Comparison of ENCODE assay signal across 37 cellular contexts in genomic region chr20:64182146-64182865, GRCh38. TPM values are rescaled to one million over a fixed set of nuclear protein-coding genes. Genes with fewer than 3 reads are reported as not detected.
"Had no signal": no experiment of that assay in that cellular context is flagged by ENCODE, and none has a peak within 500 bp of the region (broad histone marks: within the 10 kb centered on the region; RNA-seq: fewer than 3 reads in every experiment).

No MANE protein-coding gene starts in this region.

- H3K9ac ChIP-seq: neural progenitor cell had no signal

- H3K27ac ChIP-seq: colonic mucosa, epithelial cell of prostate, gastrocnemius medialis, heart left ventricle, neural progenitor cell, ovary, psoas muscle, sigmoid colon, spleen, testis, tibial artery had no signal

- ATAC-seq: esophagus mucosa; gastrocnemius medialis; heart left ventricle; left colon; left ventricle myocardium superior; mucosa of descending colon; psoas muscle; right cardiac atrium; stimulated activated memory B cell treated with anti-CD40 and anti-IgM and Interleukin-4, amounts not matched to agents 10 μg/mL and 1 μg/mL and 100 μg/mL, for 72 hours; stimulated activated naive CD8-positive, alpha-beta T cell treated with anti-CD3 and anti-CD28 coated beads, Interleukin-15, Interleukin-2, amounts not matched to agents 100 U/mL and 50 U/mL, for 24 hours had no signal

- H3K4me3 Mint-ChIP-seq: dendritic cell treated with granulocyte-macrophage colony-stimulating factor and Interleukin-4, amounts not matched to agents 40 ng/mL and 50 ng/mL, for 4 days; endodermal cell; mesothelial cell of epicardium; naive B cell; nephron; neural progenitor cell; stimulated activated memory B cell treated with anti-CD40 and anti-IgM and Interleukin-4, amounts not matched to agents 10 μg/mL and 1 μg/mL and 100 μg/mL, for 72 hours; type B pancreatic cell had no signal

- H3K4me2 ChIP-seq: neural progenitor cell had no signal

- H3K4me1 Mint-ChIP-seq: endodermal cell, mesothelial cell of epicardium, nephron had no signal

- H3K36me3 ChIP-seq: colonic mucosa, gastrocnemius medialis, heart left ventricle, neural progenitor cell, ovary, sigmoid colon, spleen, tibial artery had no signal

- H3K36me3 Mint-ChIP-seq: mesothelial cell of epicardium; naive B cell; stimulated activated memory B cell treated with anti-CD40 and anti-IgM and Interleukin-4, amounts not matched to agents 10 μg/mL and 1 μg/mL and 100 μg/mL, for 72 hours; type B pancreatic cell had no signal

- DNase-seq: colonic mucosa; effector CD8-positive, alpha-beta T cell; endodermal cell; foreskin fibroblast; gastrocnemius medialis; heart left ventricle; hippocampal formation; kidney glomerular epithelial cell; left colon; left ventricle myocardium superior; mesenchymal stem cell; mucosa of descending colon; naive B cell; nucleus accumbens; ovary; psoas muscle; sigmoid colon; spleen; stimulated activated CD4-positive, alpha-beta T cell treated with anti-CD3 and anti-CD28 coated beads, Interleukin-4, amount 100 ng/mL, for 4 hours; stimulated activated naive CD8-positive, alpha-beta T cell treated with anti-CD3 and anti-CD28 coated beads, Interleukin-15, Interleukin-2, amounts not matched to agents 100 U/mL and 50 U/mL, for 24 hours; substantia nigra; testis; tibial artery had no signal

- H3K4me3 ChIP-seq: colonic mucosa, gastrocnemius medialis, heart left ventricle, lung, mucosa of descending colon, neural progenitor cell, ovary, psoas muscle, sigmoid colon, spleen, testis, tibial artery had no signal

- H3K4me1 ChIP-seq: colonic mucosa, gastrocnemius medialis, heart left ventricle, psoas muscle, sigmoid colon, spleen, testis, tibial artery had no signal

- H3K9me3 ChIP-seq: colonic mucosa, gastrocnemius medialis, heart left ventricle, mucosa of descending colon, ovary, psoas muscle, sigmoid colon, testis, tibial artery had no signal

- H3K27ac Mint-ChIP-seq: dendritic cell treated with granulocyte-macrophage colony-stimulating factor and Interleukin-4, amounts not matched to agents 40 ng/mL and 50 ng/mL, for 4 days; endodermal cell; mesothelial cell of epicardium; nephron; neural progenitor cell; stimulated activated memory B cell treated with anti-CD40 and anti-IgM and Interleukin-4, amounts not matched to agents 10 μg/mL and 1 μg/mL and 100 μg/mL, for 72 hours; type B pancreatic cell had no signal

- H2AFZ ChIP-seq: neural progenitor cell had no signal

- FAIRE-seq: islet of Langerhans had no signal

- H3K27me3 ChIP-seq: colonic mucosa, ovary, testis had no signal

RNA-seq across cellular contexts. Expression of gene MYT1, which starts 18.1 kb away (rescaled TPM):
- total RNA-seq: chondrocyte, esophagus mucosa, gastrocnemius medialis, glomerular endothelial cell, psoas muscle, skeletal muscle tissue had no signal
